In genomic region chr6:36874443-36875249, GRCh38 we compare ENCODE assay signal across 1 cellular context.
TF ChIP-seq lines count a peak whose summit lies in the region.

Gene PPIL1, minus strand, starts transcription at chr6:36874803. Its CDS starts 31 bp downstream, at chr6:36874772.

TF ChIP-seq in HepG2, 621 proteins besides CTCF, POLR2A, EP300 and RAD21 (continued from another document and continues in another):
- peak; percentile 92; the same call in 1 of the 2 replicates for TF ChIP-seq ZBTB4 (CRISPR knock-in tag; IDR thresholded peaks at IDR 0.05; ENCODE audit: borderline replicate concordance)
- peak; percentile 90 for TF ChIP-seq RFXAP (CRISPR knock-in tag; IDR thresholded peaks at IDR 0.05; ENCODE audit: borderline replicate concordance)
- TF ChIP-seq ZNF121 (CRISPR knock-in tag; IDR thresholded peaks at IDR 0.05), result no peak; the same call in 1 of the 2 replicates
- TF ChIP-seq ETS1 (CRISPR knock-in tag; IDR thresholded peaks at IDR 0.05), result no peak
- TF ChIP-seq ZNF496 (CRISPR knock-in tag; IDR thresholded peaks at IDR 0.05; ENCODE audit: insufficient replicate concordance), result no peak
- TF ChIP-seq POLR2AphosphoS2 (IDR thresholded peaks at IDR 0.05; ENCODE audit: low read depth, low read length), result no peak
- peak; percentile 99 for TF ChIP-seq HOXA3 (CRISPR knock-in tag; IDR thresholded peaks at IDR 0.05)
- TF ChIP-seq MTA3 (CRISPR knock-in tag; IDR thresholded peaks at IDR 0.05), result no peak
- peak; percentile 82; the same call in 1 of the 2 replicates for TF ChIP-seq SNAPC2 (CRISPR knock-in tag; IDR thresholded peaks at IDR 0.05)
- peak; percentile 48; the same call in 1 of the 2 replicates for TF ChIP-seq HDAC2 (CRISPR knock-in tag; IDR thresholded peaks at IDR 0.05)
- TF ChIP-seq ZNF563 (CRISPR knock-in tag; IDR thresholded peaks at IDR 0.05), result peak; percentile 89
- TF ChIP-seq CERS6 (CRISPR knock-in tag; IDR thresholded peaks at IDR 0.05), result no peak
- peak; percentile 95; the same call in 1 of the 2 replicates for TF ChIP-seq FUBP1 (CRISPR knock-in tag; IDR thresholded peaks at IDR 0.05; ENCODE audit: borderline replicate concordance)
- TF ChIP-seq NR2F1 (CRISPR knock-in tag; IDR thresholded peaks at IDR 0.05), result no peak
- no peak for TF ChIP-seq MTF1 (CRISPR knock-in tag; IDR thresholded peaks at IDR 0.05)
- TF ChIP-seq ARNT (IDR thresholded peaks at IDR 0.05), result no peak
- peak; percentile 97 for TF ChIP-seq ZNF687 (CRISPR knock-in tag; IDR thresholded peaks at IDR 0.05)
- TF ChIP-seq ZNF597 (CRISPR knock-in tag; IDR thresholded peaks at IDR 0.05), result 0 out of 2 replicates have a peak, but pooled peaks have one; percentile 29
- no peak; the same call in 1 of the 2 replicates for TF ChIP-seq MAFF (IDR thresholded peaks at IDR 0.05; ENCODE audit: low read depth, low read length)
- peak; percentile 68; the same call in 1 of the 2 replicates for TF ChIP-seq GATAD2A (CRISPR knock-in tag; IDR thresholded peaks at IDR 0.05)
- TF ChIP-seq ZBTB20 (CRISPR knock-in tag; IDR thresholded peaks at IDR 0.05; ENCODE audit: borderline replicate concordance, low read depth), result no peak
- no peak for TF ChIP-seq MLLT10 (CRISPR knock-in tag; IDR thresholded peaks at IDR 0.05)
- TF ChIP-seq ATF5 (CRISPR knock-in tag; IDR thresholded peaks at IDR 0.05; ENCODE audit: low read depth), result no peak
- TF ChIP-seq ZNF281 (CRISPR knock-in tag; IDR thresholded peaks at IDR 0.05; ENCODE audit: borderline replicate concordance), result no peak; the same call in 1 of the 2 replicates
- TF ChIP-seq BRCA1 (CRISPR knock-in tag; IDR thresholded peaks at IDR 0.05), result no peak
- TF ChIP-seq FOXC1 (CRISPR knock-in tag; IDR thresholded peaks at IDR 0.05; ENCODE audit: borderline replicate concordance), result peak; percentile 63; the same call in 1 of the 2 replicates
- TF ChIP-seq ZNF207 (IDR thresholded peaks at IDR 0.05; ENCODE audit: borderline replicate concordance), result no peak
- TF ChIP-seq TBP (CRISPR knock-in tag; IDR thresholded peaks at IDR 0.05), result no peak
- TF ChIP-seq ZNF776 (CRISPR knock-in tag; IDR thresholded peaks at IDR 0.05), result peak; percentile 83; the same call in 1 of the 2 replicates
- TF ChIP-seq KLF15 (CRISPR knock-in tag; IDR thresholded peaks at IDR 0.05; ENCODE audit: borderline replicate concordance), result peak; percentile 32; the same call in 1 of the 2 replicates
- TF ChIP-seq U2AF2 (IDR thresholded peaks at IDR 0.05; ENCODE audit: low read depth, low read length), result no peak
- peak; percentile 96 for TF ChIP-seq CBX5 (CRISPR knock-in tag; IDR thresholded peaks at IDR 0.05; ENCODE audit: borderline replicate concordance)
- TF ChIP-seq THAP11 (CRISPR knock-in tag; IDR thresholded peaks at IDR 0.05), result peak; percentile 95
- TF ChIP-seq FOSL1 (CRISPR knock-in tag; IDR thresholded peaks at IDR 0.05; ENCODE audit: borderline replicate concordance), result no peak
- peak; percentile 84 for TF ChIP-seq PRDM10 (CRISPR knock-in tag; IDR thresholded peaks at IDR 0.05; ENCODE audit: low read depth)
